In the genomic region with DNA sequence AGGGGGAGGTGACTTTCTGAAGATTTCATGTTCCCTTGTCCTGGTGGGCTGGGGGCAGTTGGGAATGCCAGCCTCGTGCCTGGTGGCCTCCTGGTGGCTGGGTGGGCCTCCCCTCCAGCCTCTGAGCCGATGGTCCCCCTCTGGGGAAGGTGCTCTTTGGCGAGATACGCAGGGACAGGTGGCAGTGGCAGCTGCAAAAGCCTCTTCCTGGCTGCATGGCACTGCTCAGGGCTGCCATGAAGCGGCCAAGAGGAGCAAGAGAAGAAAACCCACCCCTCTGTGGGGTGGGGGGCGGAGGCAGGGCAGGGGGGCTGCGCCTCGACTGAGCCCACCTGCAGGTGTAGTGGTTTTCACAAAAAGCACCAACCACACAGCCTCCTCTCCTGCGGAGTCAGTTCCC, we compare ENCODE assay signal across 2 cellular contexts.
TF ChIP-seq lines count a peak whose summit lies in the region.

No MANE protein-coding gene starts in this region.

TF ChIP-seq in A549, 52 proteins besides CTCF, POLR2A, EP300 and RAD21 (continued from another document):
- TF ChIP-seq, protein P1, sequence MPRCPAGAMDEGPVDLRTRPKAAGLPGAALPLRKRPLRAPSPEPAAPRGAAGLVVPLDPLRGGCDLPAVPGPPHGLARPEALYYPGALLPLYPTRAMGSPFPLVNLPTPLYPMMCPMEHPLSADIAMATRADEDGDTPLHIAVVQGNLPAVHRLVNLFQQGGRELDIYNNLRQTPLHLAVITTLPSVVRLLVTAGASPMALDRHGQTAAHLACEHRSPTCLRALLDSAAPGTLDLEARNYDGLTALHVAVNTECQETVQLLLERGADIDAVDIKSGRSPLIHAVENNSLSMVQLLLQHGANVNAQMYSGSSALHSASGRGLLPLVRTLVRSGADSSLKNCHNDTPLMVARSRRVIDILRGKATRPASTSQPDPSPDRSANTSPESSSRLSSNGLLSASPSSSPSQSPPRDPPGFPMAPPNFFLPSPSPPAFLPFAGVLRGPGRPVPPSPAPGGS (IDR thresholded peaks at IDR 0.05) = no peak
- TF ChIP-seq, protein P2, sequence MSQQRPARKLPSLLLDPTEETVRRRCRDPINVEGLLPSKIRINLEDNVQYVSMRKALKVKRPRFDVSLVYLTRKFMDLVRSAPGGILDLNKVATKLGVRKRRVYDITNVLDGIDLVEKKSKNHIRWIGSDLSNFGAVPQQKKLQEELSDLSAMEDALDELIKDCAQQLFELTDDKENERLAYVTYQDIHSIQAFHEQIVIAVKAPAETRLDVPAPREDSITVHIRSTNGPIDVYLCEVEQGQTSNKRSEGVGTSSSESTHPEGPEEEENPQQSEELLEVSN (IDR thresholded peaks at IDR 0.05; ENCODE audit: borderline replicate concordance, low read depth) = no peak
- no peak for TF ChIP-seq MAZ (IDR thresholded peaks at IDR 0.05; ENCODE audit: borderline replicate concordance, low read depth, low read length)

TF ChIP-seq in HCT116, 20 proteins besides CTCF, POLR2A, EP300 and RAD21 (continued from another document):
- TF ChIP-seq, protein P3, sequence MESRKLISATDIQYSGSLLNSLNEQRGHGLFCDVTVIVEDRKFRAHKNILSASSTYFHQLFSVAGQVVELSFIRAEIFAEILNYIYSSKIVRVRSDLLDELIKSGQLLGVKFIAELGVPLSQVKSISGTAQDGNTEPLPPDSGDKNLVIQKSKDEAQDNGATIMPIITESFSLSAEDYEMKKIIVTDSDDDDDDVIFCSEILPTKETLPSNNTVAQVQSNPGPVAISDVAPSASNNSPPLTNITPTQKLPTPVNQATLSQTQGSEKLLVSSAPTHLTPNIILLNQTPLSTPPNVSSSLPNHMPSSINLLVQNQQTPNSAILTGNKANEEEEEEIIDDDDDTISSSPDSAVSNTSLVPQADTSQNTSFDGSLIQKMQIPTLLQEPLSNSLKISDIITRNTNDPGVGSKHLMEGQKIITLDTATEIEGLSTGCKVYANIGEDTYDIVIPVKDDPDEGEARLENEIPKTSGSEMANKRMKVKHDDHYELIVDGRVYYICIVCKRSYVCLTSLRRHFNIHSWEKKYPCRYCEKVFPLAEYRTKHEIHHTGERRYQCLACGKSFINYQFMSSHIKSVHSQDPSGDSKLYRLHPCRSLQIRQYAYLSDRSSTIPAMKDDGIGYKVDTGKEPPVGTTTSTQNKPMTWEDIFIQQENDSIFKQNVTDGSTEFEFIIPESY (IDR thresholded peaks at IDR 0.05; ENCODE audit: extremely low read depth, insufficient replicate concordance, low read length) = no peak
- TF ChIP-seq ZFX (IDR thresholded peaks at IDR 0.05) (no peak), CEBPB (IDR thresholded peaks at IDR 0.05; ENCODE audit: low read depth) (no peak), SRF (IDR thresholded peaks at IDR 0.05; ENCODE audit: low read depth) (no peak), SIN3A (IDR thresholded peaks at IDR 0.05; ENCODE audit: low read depth) (no peak), ZNF274 (IDR thresholded peaks at IDR 0.05; ENCODE audit: low read depth, low read length) (no peak), FOSL1 (IDR thresholded peaks at IDR 0.05; ENCODE audit: low read depth) (no peak), EZH2 (IDR thresholded peaks at IDR 0.05) (no peak), YY1 (IDR thresholded peaks at IDR 0.05; ENCODE audit: extremely low read depth, insufficient replicate concordance, low read depth, low read length) (no peak), JUND (IDR thresholded peaks at IDR 0.05) (no peak)
- TF ChIP-seq, protein P4, sequence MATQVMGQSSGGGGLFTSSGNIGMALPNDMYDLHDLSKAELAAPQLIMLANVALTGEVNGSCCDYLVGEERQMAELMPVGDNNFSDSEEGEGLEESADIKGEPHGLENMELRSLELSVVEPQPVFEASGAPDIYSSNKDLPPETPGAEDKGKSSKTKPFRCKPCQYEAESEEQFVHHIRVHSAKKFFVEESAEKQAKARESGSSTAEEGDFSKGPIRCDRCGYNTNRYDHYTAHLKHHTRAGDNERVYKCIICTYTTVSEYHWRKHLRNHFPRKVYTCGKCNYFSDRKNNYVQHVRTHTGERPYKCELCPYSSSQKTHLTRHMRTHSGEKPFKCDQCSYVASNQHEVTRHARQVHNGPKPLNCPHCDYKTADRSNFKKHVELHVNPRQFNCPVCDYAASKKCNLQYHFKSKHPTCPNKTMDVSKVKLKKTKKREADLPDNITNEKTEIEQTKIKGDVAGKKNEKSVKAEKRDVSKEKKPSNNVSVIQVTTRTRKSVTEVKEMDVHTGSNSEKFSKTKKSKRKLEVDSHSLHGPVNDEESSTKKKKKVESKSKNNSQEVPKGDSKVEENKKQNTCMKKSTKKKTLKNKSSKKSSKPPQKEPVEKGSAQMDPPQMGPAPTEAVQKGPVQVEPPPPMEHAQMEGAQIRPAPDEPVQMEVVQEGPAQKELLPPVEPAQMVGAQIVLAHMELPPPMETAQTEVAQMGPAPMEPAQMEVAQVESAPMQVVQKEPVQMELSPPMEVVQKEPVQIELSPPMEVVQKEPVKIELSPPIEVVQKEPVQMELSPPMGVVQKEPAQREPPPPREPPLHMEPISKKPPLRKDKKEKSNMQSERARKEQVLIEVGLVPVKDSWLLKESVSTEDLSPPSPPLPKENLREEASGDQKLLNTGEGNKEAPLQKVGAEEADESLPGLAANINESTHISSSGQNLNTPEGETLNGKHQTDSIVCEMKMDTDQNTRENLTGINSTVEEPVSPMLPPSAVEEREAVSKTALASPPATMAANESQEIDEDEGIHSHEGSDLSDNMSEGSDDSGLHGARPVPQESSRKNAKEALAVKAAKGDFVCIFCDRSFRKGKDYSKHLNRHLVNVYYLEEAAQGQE (IDR thresholded peaks at IDR 0.05; ENCODE audit: low read depth) = no peak
- TF ChIP-seq, protein P5, sequence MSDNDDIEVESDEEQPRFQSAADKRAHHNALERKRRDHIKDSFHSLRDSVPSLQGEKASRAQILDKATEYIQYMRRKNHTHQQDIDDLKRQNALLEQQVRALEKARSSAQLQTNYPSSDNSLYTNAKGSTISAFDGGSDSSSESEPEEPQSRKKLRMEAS (IDR thresholded peaks at IDR 0.05) = no peak
